2 cellular contexts compared by ENCODE assay signal in genomic region chr15:74840851-74841760, GRCh38.
A peak's percentile ranks its signal among the peaks of the same experiment; 100 is the strongest.
TF ChIP-seq lines count a peak whose summit lies in the region.

No MANE protein-coding gene starts in this region.

TF ChIP-seq in K562, 482 proteins besides CTCF, POLR2A, EP300 and RAD21:
- TF ChIP-seq PKNOX1 (IDR thresholded peaks at IDR 0.05) = peak; percentile 56
- TF ChIP-seq CBFA2T3 (IDR thresholded peaks at IDR 0.05) = peak; percentile 24; the same call in 1 of the 2 replicates
- TF ChIP-seq U2AF1 (optimal IDR thresholded peaks at IDR 0.05; ENCODE audit: low read depth, low read length) = no peak
- TF ChIP-seq CREM (IDR thresholded peaks at IDR 0.05; ENCODE audit: low read depth) = no peak
- 0 out of 2 replicates have a peak, but pooled peaks have one; percentile 18 for TF ChIP-seq NFIC (IDR thresholded peaks at IDR 0.05)
- TF ChIP-seq E2F1 (CRISPR knock-in tag; IDR thresholded peaks at IDR 0.05) = no peak
- TF ChIP-seq GATAD2B (IDR thresholded peaks at IDR 0.05; ENCODE audit: borderline replicate concordance) = no peak
- no peak for TF ChIP-seq SIN3A (IDR thresholded peaks at IDR 0.05; ENCODE audit: borderline replicate concordance in 2 of 2, control insufficient read depth in 1 of 2, low read depth in 2 of 2, low read length in 2 of 2)
- no peak for TF ChIP-seq ZNF583 (CRISPR knock-in tag; IDR thresholded peaks at IDR 0.05)

TF ChIP-seq in neural cell, 6 proteins besides CTCF, POLR2A, EP300 and RAD21:
- no peak for TF ChIP-seq MXI1 (conservative IDR thresholded peaks at IDR 0.05; ENCODE audit: poor library complexity, severe bottlenecking)
- TF ChIP-seq TAF1 (IDR thresholded peaks at IDR 0.05; ENCODE audit: low read depth) = no peak
- no peak for TF ChIP-seq SMC3 (conservative IDR thresholded peaks at IDR 0.05; ENCODE audit: poor library complexity)
- no peak for TF ChIP-seq REST (IDR thresholded peaks at IDR 0.05; ENCODE audit: borderline replicate concordance)
- no peak for TF ChIP-seq POLR2AphosphoS5 (IDR thresholded peaks at IDR 0.05)
- TF ChIP-seq EZH2 (IDR thresholded peaks at IDR 0.05; ENCODE audit: borderline replicate concordance, insufficient read depth, low read length, poor library complexity, severe bottlenecking) = no peak
